33 cellular contexts compared by ENCODE assay signal in genomic region chr1:11594625-11595024, GRCh38. TPM values are rescaled to one million over a fixed set of nuclear protein-coding genes. Genes with fewer than 3 reads are reported as not detected.
"Had no signal": no experiment of that assay in that cellular context is flagged by ENCODE, and none has a peak within 500 bp of the region (broad histone marks: within the 10 kb centered on the region; RNA-seq: fewer than 3 reads in every experiment).

No MANE protein-coding gene starts in this region.

- H3K4me1 Mint-ChIP-seq: activated CD4-positive, alpha-beta memory T cell treated with anti-CD3 and anti-CD28 coated beads, Interleukin-2, amount 10 ng/mL, durations not matched to agents 7 days and 5 days; activated CD8-positive, alpha-beta memory T cell treated with anti-CD3 and anti-CD28 coated beads, Interleukin-2, amount 10 ng/mL, durations not matched to agents 7 days and 5 days; activated naive CD4-positive, alpha-beta T cell treated with anti-CD3 and anti-CD28 coated beads, Interleukin-2, amount 10 ng/mL, durations not matched to agents 7 days and 5 days; activated naive CD8-positive, alpha-beta T cell treated with anti-CD3 and anti-CD28 coated beads, Interleukin-2, amount 50 U/mL, for 24 hours had no signal

- H3K27ac ChIP-seq: Peyer's patch, RWPE1, SJCRH30, SK-N-MC had no signal

- H3K27ac Mint-ChIP-seq: activated CD4-positive, alpha-beta memory T cell treated with anti-CD3 and anti-CD28 coated beads, Interleukin-2, amount 10 ng/mL, durations not matched to agents 7 days and 5 days; activated CD8-positive, alpha-beta memory T cell treated with anti-CD3 and anti-CD28 coated beads, Interleukin-2, amount 10 ng/mL, durations not matched to agents 7 days and 5 days; activated naive CD4-positive, alpha-beta T cell treated with anti-CD3 and anti-CD28 coated beads, Interleukin-2, amount 10 ng/mL, durations not matched to agents 7 days and 5 days; activated naive CD8-positive, alpha-beta T cell; activated naive CD8-positive, alpha-beta T cell treated with anti-CD3 and anti-CD28 coated beads, Interleukin-2, amount 50 U/mL, for 24 hours had no signal

- H3K9me3 Mint-ChIP-seq: activated CD4-positive, alpha-beta memory T cell treated with anti-CD3 and anti-CD28 coated beads, Interleukin-2, amount 10 ng/mL, durations not matched to agents 7 days and 5 days; activated naive CD4-positive, alpha-beta T cell treated with anti-CD3 and anti-CD28 coated beads, Interleukin-2, amount 10 ng/mL, durations not matched to agents 7 days and 5 days; activated naive CD8-positive, alpha-beta T cell treated with anti-CD3 and anti-CD28 coated beads, Interleukin-2, amount 50 U/mL, for 24 hours had no signal

- H3K27me3 ChIP-seq: MG63, Peyer's patch had no signal

- H3K4me3 Mint-ChIP-seq: activated CD4-positive, alpha-beta memory T cell treated with anti-CD3 and anti-CD28 coated beads, Interleukin-2, amount 10 ng/mL, durations not matched to agents 7 days and 5 days; activated CD8-positive, alpha-beta memory T cell treated with anti-CD3 and anti-CD28 coated beads, Interleukin-2, amount 10 ng/mL, durations not matched to agents 7 days and 5 days; activated naive CD4-positive, alpha-beta T cell treated with anti-CD3 and anti-CD28 coated beads, Interleukin-2, amount 10 ng/mL, durations not matched to agents 7 days and 5 days; activated naive CD8-positive, alpha-beta T cell; activated naive CD8-positive, alpha-beta T cell treated with anti-CD3 and anti-CD28 coated beads, Interleukin-2, amount 50 U/mL, for 24 hours; brain had no signal

- H3K4me3 ChIP-seq: MG63, Peyer's patch, SJCRH30, SK-N-MC had no signal

- H3K9me3 ChIP-seq: MG63, Peyer's patch, SJCRH30 had no signal

- H3K4me1 ChIP-seq: Peyer's patch, SJCRH30 had no signal

- H3K36me3 ChIP-seq: MG63, Peyer's patch, SJCRH30 had no signal

- H3K36me3 Mint-ChIP-seq: activated CD8-positive, alpha-beta memory T cell treated with anti-CD3 and anti-CD28 coated beads, Interleukin-2, amount 10 ng/mL, durations not matched to agents 7 days and 5 days; activated naive CD4-positive, alpha-beta T cell treated with anti-CD3 and anti-CD28 coated beads, Interleukin-2, amount 10 ng/mL, durations not matched to agents 7 days and 5 days; activated naive CD8-positive, alpha-beta T cell; brain had no signal

- DNase-seq: activated CD4-positive, alpha-beta memory T cell treated with anti-CD3 and anti-CD28 coated beads, Interleukin-2, amount 10 ng/mL, durations not matched to agents 7 days and 5 days; activated CD4-positive, alpha-beta T cell treated with anti-CD3 and anti-CD28 coated beads for 4 hours; activated CD4-positive, alpha-beta T cell treated with anti-CD3 and anti-CD28 coated beads, Interleukin-2, amount 50 U/mL, for 1 hour; activated CD8-positive, alpha-beta memory T cell treated with anti-CD3 and anti-CD28 coated beads for 24 hours; activated CD8-positive, alpha-beta memory T cell treated with anti-CD3 and anti-CD28 coated beads, Interleukin-2, amount 10 ng/mL, durations not matched to agents 7 days and 5 days; activated CD8-positive, alpha-beta memory T cell treated with anti-CD3 and anti-CD28 coated beads, Interleukin-2, amount 50 U/mL, for 48 hours; activated effector memory CD4-positive, alpha-beta T cell treated with Interleukin-2 at 50 U/mL for 16 hours; activated naive CD4-positive, alpha-beta T cell treated with anti-CD3 and anti-CD28 coated beads, Interleukin-2, amount 10 ng/mL, durations not matched to agents 7 days and 5 days; activated naive CD8-positive, alpha-beta T cell treated with anti-CD3 and anti-CD28 coated beads, Interleukin-2, amount 50 U/mL, for 24 hours; activated T-cell treated with anti-CD3 and anti-CD28 coated beads, Interleukin-2, amount 50 U/mL, for 48 hours; central memory CD4-positive, alpha-beta T cell; Kasumi-1; KG1; MG63; NCI-H1048; NCI-H1105 treated with DMSO at 0.1 percent for 48 hours; NCI-H1436; NCI-H1694; NCI-H1930; NCI-H2081 treated with DMSO at 0.1 percent for 48 hours; NCI-H510A; NCI-H526; NCI-H748 treated with DMSO at 0.1 percent for 48 hours; NK-92 treated with Interleukin-12 subunit alpha and Interleukin-12 subunit beta, amount 100 ng/mL, for 24 hours; PC-3; Peyer's patch; SHP77; SJCRH30; T1000 had no signal

RNA-seq across cellular contexts. Expression of gene FBXO2, which starts 59.6 kb away (rescaled TPM):
- total RNA-seq: SJCRH30 had no signal
